1 cellular context compared by ENCODE assay signal in genomic region chr2:201806442-201806841, GRCh38.
A peak's percentile ranks its signal among the peaks of the same experiment; 100 is the strongest.
TF ChIP-seq lines count a peak whose summit lies in the region.

Gene CDK15 (plus strand): TSS chr2:201806537. CDS start chr2:201806665, 128 bp downstream.

TF ChIP-seq in IMR-90, 13 proteins besides CTCF, POLR2A, EP300 and RAD21:
- TF ChIP-seq MAZ (IDR thresholded peaks at IDR 0.05; ENCODE audit: borderline replicate concordance, low read depth, low read length) (no peak), ELK1 (IDR thresholded peaks at IDR 0.05; ENCODE audit: borderline replicate concordance, low read depth, low read length) (no peak), CHD1 (IDR thresholded peaks at IDR 0.05; ENCODE audit: low read depth, low read length) (no peak), CEBPB (IDR thresholded peaks at IDR 0.05; ENCODE audit: low read depth, low read length) (no peak), MAFK (IDR thresholded peaks at IDR 0.05; ENCODE audit: low read depth, low read length) (peak; percentile 49; the same call in 1 of the 2 replicates), SMC3 (IDR thresholded peaks at IDR 0.05; ENCODE audit: low read depth, low read length) (no peak), FOS (IDR thresholded peaks at IDR 0.05; ENCODE audit: low read depth, low read length) (no peak), NFE2L2 (IDR thresholded peaks at IDR 0.05; ENCODE audit: low read depth, low read length) (no peak)
TF ChIP-seq in IMR-90: peak in this region for 1.
